26 cellular contexts compared by ENCODE assay signal in genomic region chr1:238401138-238401537, GRCh38.
"Had no signal": no experiment of that assay in that cellular context is flagged by ENCODE, and none has a peak within 500 bp of the region (broad histone marks: within the 10 kb centered on the region; RNA-seq: fewer than 3 reads in every experiment).

No MANE protein-coding gene starts in this region.

- H3K27ac Mint-ChIP-seq: activated naive CD8-positive, alpha-beta T cell; activated T-cell treated with anti-CD3 and anti-CD28 coated beads, Interleukin-2, amount 50 U/mL, for 72 hours; mesothelial cell of epicardium; naive thymus-derived CD4-positive, alpha-beta T cell; stimulated activated naive B cell treated with anti-CD40 and anti-IgM and Interleukin-4, amounts not matched to agents 10 μg/mL and 1 μg/mL and 100 μg/mL, for 72 hours had no signal

- H3K4me1 Mint-ChIP-seq: mesothelial cell of epicardium; naive thymus-derived CD4-positive, alpha-beta T cell; neural crest cell; stimulated activated naive B cell treated with anti-CD40 and anti-IgM and Interleukin-4, amounts not matched to agents 10 μg/mL and 1 μg/mL and 100 μg/mL, for 72 hours had no signal

- H3K27me3 Mint-ChIP-seq: activated naive CD8-positive, alpha-beta T cell; naive thymus-derived CD4-positive, alpha-beta T cell; stimulated activated naive B cell treated with anti-CD40 and anti-IgM and Interleukin-4, amounts not matched to agents 10 μg/mL and 1 μg/mL and 100 μg/mL, for 72 hours had no signal

- ATAC-seq: activated T-cell treated with anti-CD3 and anti-CD28 coated beads, Interleukin-2, amount 50 U/mL, for 72 hours; gastrocnemius medialis; naive thymus-derived CD4-positive, alpha-beta T cell; psoas muscle; stimulated activated naive B cell treated with anti-CD40 and anti-IgM and Interleukin-4, amounts not matched to agents 10 μg/mL and 1 μg/mL and 100 μg/mL, for 72 hours had no signal

- FAIRE-seq: endothelial cell of umbilical vein, islet of Langerhans had no signal

- H3K4me3 Mint-ChIP-seq: activated naive CD8-positive, alpha-beta T cell; activated T-cell treated with anti-CD3 and anti-CD28 coated beads, Interleukin-2, amount 50 U/mL, for 72 hours; mesothelial cell of epicardium; naive thymus-derived CD4-positive, alpha-beta T cell; neural crest cell; stimulated activated naive B cell treated with anti-CD40 and anti-IgM and Interleukin-4, amounts not matched to agents 10 μg/mL and 1 μg/mL and 100 μg/mL, for 72 hours had no signal

- H3K36me3 Mint-ChIP-seq: activated naive CD8-positive, alpha-beta T cell; mesothelial cell of epicardium; naive thymus-derived CD4-positive, alpha-beta T cell; stimulated activated naive B cell treated with anti-CD40 and anti-IgM and Interleukin-4, amounts not matched to agents 10 μg/mL and 1 μg/mL and 100 μg/mL, for 72 hours had no signal

- H3K9me3 Mint-ChIP-seq: mesothelial cell of epicardium, neural crest cell had no signal

- DNase-seq: activated CD4-positive, alpha-beta T cell treated with anti-CD3 and anti-CD28 coated beads for 4 hours; activated CD4-positive, alpha-beta T cell treated with anti-CD3 and anti-CD28 coated beads, Interleukin-2, amount 50 U/mL, for 4 hours; activated effector memory CD4-positive, alpha-beta T cell treated with Interleukin-2 at 50 U/mL for 16 hours; activated naive CD4-positive, alpha-beta T cell treated with Interleukin-2 at 50 U/mL for 16 hours; activated T-cell treated with anti-CD3 and anti-CD28 coated beads for 4 hours; activated T-cell treated with anti-CD3 and anti-CD28 coated beads, Interleukin-2, amount 50 U/mL, for 72 hours; central memory CD4-positive, alpha-beta T cell; gastrocnemius medialis; glutamatergic neuron; naive thymus-derived CD4-positive, alpha-beta T cell; nucleus accumbens; psoas muscle; stimulated activated CD4-positive, alpha-beta T cell treated with anti-CD3 and anti-CD28 coated beads, Interleukin-1b, Interleukin-23, amount 100 ng/mL, for 48 hours; stimulated activated CD4-positive, alpha-beta T cell treated with anti-CD3 and anti-CD28 coated beads, Interleukin-4, amount 100 ng/mL, for 4 hours; stimulated activated naive B cell treated with anti-CD40 and anti-IgM and Interleukin-4, amounts not matched to agents 10 μg/mL and 1 μg/mL and 100 μg/mL, for 72 hours; T-helper 1 cell had no signal

- H3K4me3 ChIP-seq: ascending aorta, breast epithelium, gastrocnemius medialis, psoas muscle, smooth muscle cell, suprapubic skin, tibial nerve had no signal
